In genomic region chr16:52487849-52488457, GRCh38 we compare ENCODE assay signal across 23 cellular contexts. TPM values are rescaled to one million over a fixed set of nuclear protein-coding genes. Genes with fewer than 3 reads are reported as not detected.
A peak's percentile ranks its signal among the peaks of the same experiment; 100 is the strongest.
DNase-seq lines count a peak whose midpoint lies in the region; ATAC-seq, FAIRE-seq and TF ChIP-seq lines count a peak whose summit lies in the region.
"Had no signal": no experiment of that assay in that cellular context is flagged by ENCODE, and none has a peak within 500 bp of the region (broad histone marks: within the 10 kb centered on the region; RNA-seq: fewer than 3 reads in every experiment).

No MANE protein-coding gene starts in this region.

- no peaks in the 10 kb centered on the region for H3K36me3 ChIP-seq in hepatocyte (replicated peaks; ENCODE audit: insufficient read depth, low read depth)
- no peaks in the 10 kb centered on the region for H3K36me3 ChIP-seq in liver (ENCODE audit: control insufficient read depth in 4 of 4, insufficient read depth in 3 of 4, low read depth in 1 of 4, low read length in 3 of 4)
- H3K36me3 ChIP-seq in stomach = no peaks in the 10 kb centered on the region
- no peaks in the 10 kb centered on the region for H3K36me3 ChIP-seq in GM23338 (ENCODE audit: insufficient read depth)
- H3K36me3 ChIP-seq: BE2C; BLaER1 treated with 17β-estradiol and CSF1 and Interleukin-3, amounts not matched to agents 10 nM and 100 nM had no signal

- H3K4me1 ChIP-seq in hepatocyte (ENCODE audit: insufficient read depth) (peaks cover 13% of the 10 kb centered on the region), liver (ENCODE audit: control insufficient read depth in 4 of 4, insufficient read depth in 4 of 4, low read length in 3 of 4) (peaks cover 10 to 41% (median 24%) of the 10 kb centered on the region in 4 donors), stomach (peaks cover 11 to 33% (median 22%) of the 10 kb centered on the region in 4 donors), GM23338 (ENCODE audit: insufficient read depth) (no peaks in the 10 kb centered on the region)
- H3K4me1 ChIP-seq: A549, BE2C had no signal

- no peak for TF ChIP-seq CTCF in 22Rv1 (IDR thresholded peaks at IDR 0.05)
- no peak for TF ChIP-seq CTCF in hepatocyte (IDR thresholded peaks at IDR 0.05; ENCODE audit: poor library complexity)
- TF ChIP-seq CTCF in liver (IDR thresholded peaks at IDR 0.05; ENCODE audit: low read depth, low read length, missing input control) = no peak
- no peak for TF ChIP-seq CTCF in stomach (IDR thresholded peaks at IDR 0.05)
- TF ChIP-seq CTCF in GM23338 (conservative IDR thresholded peaks at IDR 0.05; ENCODE audit: low read depth in 2 of 2) = no peak

- peaks cover 2% of the 10 kb centered on the region for H3K27me3 Mint-ChIP-seq in GM23338 (ENCODE audit: insufficient read depth, low read depth, poor library complexity)
- H3K27me3 Mint-ChIP-seq: CD4-positive, alpha-beta T cell had no signal

- H4K20me1 ChIP-seq in hepatocyte (ENCODE audit: insufficient read depth, poor library complexity, severe bottlenecking) (no peaks in the 10 kb centered on the region), GM23338 (replicated peaks; ENCODE audit: insufficient read depth) (no peaks in the 10 kb centered on the region)
- H4K20me1 ChIP-seq: BLaER1 treated with 17β-estradiol and CSF1 and Interleukin-3, amounts not matched to agents 10 nM and 100 nM had no signal

- intact Hi-C loops in stomach (cut with DNase I; ENCODE audit: low total_unique reads) = no loop called here

- 72% methylated on average over 1 of the region's 1 CpG for WGBS in hepatocyte (ENCODE audit: low lambda C conversion rate, missing lambda C conversion rate)
- WGBS in liver = 26% methylated on average over 1 of the region's 1 CpG
- WGBS in stomach, 5 donors = 35 to 46% (median 36%) methylated on average over 1 of the region's 1 CpG

- no peak overlapping the region for H3K9ac ChIP-seq in liver (ENCODE audit: low read depth in 1 of 2, low read length in 2 of 2)
- H3K9ac ChIP-seq: BLaER1 treated with 17β-estradiol and CSF1 and Interleukin-3, amounts not matched to agents 10 nM and 100 nM had no signal

- peaks cover 64% of the 10 kb centered on the region for H3K79me2 ChIP-seq in hepatocyte
- peaks cover 72% of the 10 kb centered on the region for H3K79me2 ChIP-seq in GM23338 (replicated peaks; ENCODE audit: insufficient read depth)

- no peak for FAIRE-seq in HTR-8/SVneo (lab: Jason Lieb, UNC)
- FAIRE-seq: A549, G401.6, GM12892 had no signal

- no peak overlapping the region for H3K4me3 Mint-ChIP-seq in GM23338
- H3K4me3 Mint-ChIP-seq: CD14-positive monocyte; CD4-positive, alpha-beta T cell had no signal

- TF ChIP-seq EP300 in stomach (IDR thresholded peaks at IDR 0.05) = no peak

- H3K27ac ChIP-seq in 22Rv1 = peak overlapping the region; percentile 40
- peak overlapping the region; percentile 32 for H3K27ac ChIP-seq in hepatocyte
- peak overlapping the region; percentile 51 to 61 for H3K27ac ChIP-seq in liver (ENCODE audit: low read depth in 1 of 2, low read length in 2 of 2)
- peak overlapping the region in 4 of 5 donors; percentile 16 to 55 (median 20) for H3K27ac ChIP-seq in stomach
- no peak overlapping the region for H3K27ac ChIP-seq in GM23338 (ENCODE audit: low read depth)
- H3K27ac ChIP-seq: A549; BLaER1 treated with 17β-estradiol and CSF1 and Interleukin-3, amounts not matched to agents 10 nM and 100 nM had no signal

- no peaks in the 10 kb centered on the region for H3F3A ChIP-seq in GM23338 (replicated peaks; ENCODE audit: low read depth)

- H3K9me3 ChIP-seq in hepatocyte (ENCODE audit: low read depth) = no peaks in the 10 kb centered on the region
- no peaks in the 10 kb centered on the region for H3K9me3 ChIP-seq in liver (ENCODE audit: control insufficient read depth in 4 of 4, low read length in 3 of 4)
- H3K9me3 ChIP-seq in stomach = no peaks in the 10 kb centered on the region
- H3K9me3 ChIP-seq: A549, BE2C had no signal

- H3K27ac Mint-ChIP-seq in GM23338 = no peak overlapping the region
- H3K27ac Mint-ChIP-seq: CD14-positive monocyte; CD4-positive, alpha-beta T cell had no signal

- no peaks in the 10 kb centered on the region for H3K27me3 ChIP-seq in hepatocyte
- H3K27me3 ChIP-seq in liver (ENCODE audit: control insufficient read depth in 4 of 4, insufficient read depth in 4 of 4, low read length in 3 of 4) = no peaks in the 10 kb centered on the region
- H3K27me3 ChIP-seq in stomach = no peaks in the 10 kb centered on the region
- no peaks in the 10 kb centered on the region for H3K27me3 ChIP-seq in GM23338 (ENCODE audit: insufficient read depth)
- H3K27me3 ChIP-seq: BE2C; BLaER1 treated with 17β-estradiol and CSF1 and Interleukin-3, amounts not matched to agents 10 nM and 100 nM had no signal

- ATAC-seq in GM23338 (no peak), HG02678 (IDR thresholded peaks at IDR 0.05; ENCODE audit: unreplicated experiment) (no peak)
- ATAC-seq: A549 had no signal

- DNase-seq in hepatocyte (ENCODE audit: low spot score) (no peak), stomach (no peak), GM23338 (ENCODE audit: low spot score) (no peak), NOMO-1 treated with dmso at 0.1 percent for 144 hours (lab: John Stamatoyannopoulos, UW; ENCODE audit: unreplicated experiment) (no peak), HTR-8/SVneo (ENCODE audit: insufficient read length, low spot score) (no peak)
- DNase-seq: 8988T; ACHN; AML-193; BE2C; Calu3; CD4-positive, alpha-beta T cell; COR-L47; DND-41; H7; HCEC 1CT had no signal

- no peak for TF ChIP-seq RAD21 in liver (IDR thresholded peaks at IDR 0.05)

- H3K4me2 ChIP-seq in hepatocyte = peak overlapping the region; percentile 45
- no peak overlapping the region for H3K4me2 ChIP-seq in GM23338
- H3K4me2 ChIP-seq: A549; BLaER1 treated with 17β-estradiol and CSF1 and Interleukin-3, amounts not matched to agents 10 nM and 100 nM had no signal

- no peak overlapping the region for H3K4me3 ChIP-seq in hepatocyte
- no peak overlapping the region for H3K4me3 ChIP-seq in liver (ENCODE audit: low read depth in 1 of 3, low read length in 3 of 3)
- no peak overlapping the region for H3K4me3 ChIP-seq in stomach
- H3K4me3 ChIP-seq in GM23338 = no peak overlapping the region
- H3K4me3 ChIP-seq: A549; BLaER1 treated with 17β-estradiol and CSF1 and Interleukin-3, amounts not matched to agents 10 nM and 100 nM had no signal

- no peak overlapping the region for H2AFZ ChIP-seq in hepatocyte
- H2AFZ ChIP-seq in GM23338 = no peak overlapping the region

- H3K9me2 ChIP-seq in hepatocyte (replicated peaks; ENCODE audit: insufficient read depth) (no peaks in the 10 kb centered on the region), GM23338 (ENCODE audit: insufficient read depth) (0 out of 2 replicates have a peak, but pooled peaks cover 4% of the 10 kb centered on the region)

- TF ChIP-seq POLR2A in stomach (IDR thresholded peaks at IDR 0.05) = no peak

- H3K4me1 Mint-ChIP-seq in GM23338 = no peaks in the 10 kb centered on the region; the same call in 2 of the 3 replicates
- H3K4me1 Mint-ChIP-seq: CD14-positive monocyte had no signal

- no peaks in the 10 kb centered on the region for H3K9me3 Mint-ChIP-seq in GM23338

- H3K36me3 Mint-ChIP-seq in GM23338 (ENCODE audit: low read depth) = peaks cover 4% of the 10 kb centered on the region
- H3K36me3 Mint-ChIP-seq: CD14-positive monocyte had no signal

TF ChIP-seq in liver, 16 proteins besides CTCF, POLR2A, EP300 and RAD21 (continues in another document):
- no peak for TF ChIP-seq HNF4A (conservative IDR thresholded peaks at IDR 0.05)
- no peak for TF ChIP-seq MAX (IDR thresholded peaks at IDR 0.05)
- TF ChIP-seq ATF3 (IDR thresholded peaks at IDR 0.05) = no peak

TF ChIP-seq in GM23338, 12 proteins besides CTCF, POLR2A, EP300 and RAD21 (continues in another document):
- TF ChIP-seq ETS1 (IDR thresholded peaks at IDR 0.05) = no peak
- no peak for TF ChIP-seq POLR2AphosphoS5 (IDR thresholded peaks at IDR 0.05; ENCODE audit: low read depth)
- TF ChIP-seq EZH2phosphoT487 (IDR thresholded peaks at IDR 0.05; ENCODE audit: unreplicated experiment) = no peak
- TF ChIP-seq STAT1 (IDR thresholded peaks at IDR 0.05; ENCODE audit: unreplicated experiment) = no peak
- no peak for TF ChIP-seq JUNB (IDR thresholded peaks at IDR 0.05; ENCODE audit: unreplicated experiment)
- no peak for TF ChIP-seq ZNF331 (CRISPR knock-in tag; IDR thresholded peaks at IDR 0.05; ENCODE audit: low read depth)
- no peak for TF ChIP-seq EZH2 (IDR thresholded peaks at IDR 0.05; ENCODE audit: low read depth, unreplicated experiment)
- TF ChIP-seq NANOG (IDR thresholded peaks at IDR 0.05; ENCODE audit: borderline replicate concordance) = no peak

RNA-seq across cellular contexts. Expression of gene TOX3, which starts 59.0 kb away (rescaled TPM):
- total RNA-seq in hepatocyte = 9.4 and 11.8 TPM in 2 replicates
- polyA plus RNA-seq in hepatocyte = 23.6 and 38.1 TPM in 2 replicates
- 1 to 10 TPM; 1.3 to 2.1 TPM for total RNA-seq in liver
- 1 to 10 TPM; 2.7 to 3.5 TPM for polyA plus RNA-seq in liver
- 100 to 1,000 TPM in 1 of 5 donors, 10 to 100 TPM in 2, 1 to 10 TPM in 2; 7.2 to 169 (median 14.2) TPM for total RNA-seq in stomach
- 10 to 100 TPM in 1 of 3 donors, 1 to 10 TPM in 2; 6.4 to 12.4 (median 9.8) TPM for polyA plus RNA-seq in stomach
- 13.7 and 15.6 TPM in 2 replicates for total RNA-seq in GM23338 (2014; rRNA removed; shearing (Covaris generic))
- 9.8 TPM in 2 replicates for polyA plus RNA-seq in GM23338 (2016; fragmentation: Nextera tagmentation; extraction: Ambion mirVana)
- total RNA-seq: CD4-positive, alpha-beta T cell had no signal
- polyA plus RNA-seq: CD14-positive monocyte had no signal
